ENCODE assay signal across 11 cellular contexts in the genomic region with DNA sequence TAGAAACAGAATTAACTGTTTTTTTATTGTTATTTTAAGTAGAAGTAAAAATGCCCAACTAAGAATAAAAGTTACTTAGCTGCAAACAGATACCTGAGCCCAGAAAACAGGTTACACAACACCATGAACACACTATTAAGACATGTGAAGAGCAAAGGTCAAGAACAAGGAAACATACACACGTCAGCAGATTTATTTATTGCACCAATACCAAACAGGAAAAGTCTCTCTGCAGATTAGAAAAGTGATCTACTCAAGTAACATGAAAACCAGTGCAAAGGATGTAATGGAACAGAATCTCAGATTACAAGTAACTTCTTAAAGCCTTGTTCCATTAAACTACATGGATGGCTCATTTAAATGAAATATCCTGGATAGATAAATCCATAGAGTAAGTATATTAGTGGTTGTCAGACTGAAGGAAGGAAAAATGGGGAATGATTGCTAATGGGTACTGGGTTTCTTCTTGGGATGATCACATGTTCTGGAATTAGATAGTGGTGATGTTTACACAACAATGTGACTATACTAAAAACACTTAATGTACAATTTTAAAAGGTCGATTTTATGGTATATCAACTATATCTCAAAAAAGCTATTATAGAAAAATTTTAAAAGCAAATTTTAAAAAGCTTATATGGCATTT. TPM values are rescaled to one million over a fixed set of nuclear protein-coding genes. Genes with fewer than 3 reads are reported as not detected.
A peak's percentile ranks its signal among the peaks of the same experiment; 100 is the strongest.
DNase-seq lines count a peak whose midpoint lies in the region; ATAC-seq and TF ChIP-seq lines count a peak whose summit lies in the region.
"Had no signal": no experiment of that assay in that cellular context is flagged by ENCODE, and none has a peak within 500 bp of the region (broad histone marks: within the 10 kb centered on the region; RNA-seq: fewer than 3 reads in every experiment).

No MANE protein-coding gene starts in this region.

- no peaks in the 10 kb centered on the region for H3K79me1 ChIP-seq in trophoblast cell (ENCODE audit: low read length)

- no peak overlapping the region for H2BK12ac ChIP-seq in trophoblast cell (ENCODE audit: low read length)

- no peaks in the 10 kb centered on the region for H3K79me2 ChIP-seq in trophoblast cell (ENCODE audit: control insufficient read depth, insufficient read depth, low read length, poor library complexity)

- H3K27me3 Mint-ChIP-seq in naive thymus-derived CD4-positive, alpha-beta T cell: no peaks in the 10 kb centered on the region

- H3K14ac ChIP-seq in trophoblast cell (ENCODE audit: low read length): no peak overlapping the region

- no peaks in the 10 kb centered on the region for H3K9me3 ChIP-seq in Peyer's patch
- H3K9me3 ChIP-seq in esophagus squamous epithelium: no peaks in the 10 kb centered on the region
- H3K9me3 ChIP-seq in trophoblast cell (ENCODE audit: insufficient read depth, low read depth, low read length): no peaks in the 10 kb centered on the region
- H3K9me3 ChIP-seq in naive thymus-derived CD4-positive, alpha-beta T cell (ENCODE audit: control insufficient read depth in 2 of 3, low read length in 3 of 3): no peaks in the 10 kb centered on the region

- H3K18ac ChIP-seq in trophoblast cell (ENCODE audit: low read length): no peak overlapping the region

- no peak overlapping the region for H3K4me2 ChIP-seq in trophoblast cell (ENCODE audit: low read length)

- 45 to 47% methylated on average over 2 of the region's 2 CpGs for WGBS in esophagus squamous epithelium, 2 donors
- WGBS in trophoblast cell (ENCODE audit: extremely low coverage, insufficient coverage, insufficient read length): no CpG with 5 or more reads among the region's 2 CpGs

- peaks cover 0 to 34% (median 0%) of the 10 kb centered on the region in 3 donors for H3K36me3 ChIP-seq in Peyer's patch
- H3K36me3 ChIP-seq in esophagus squamous epithelium: peaks cover 0 to 35% (median 0%) of the 10 kb centered on the region in 3 donors
- peaks cover 3 to 10% of the 10 kb centered on the region in 2 experiments for H3K36me3 ChIP-seq in trophoblast cell (ENCODE audit: control insufficient read depth in 1 of 2, insufficient read depth in 2 of 2, low read length in 2 of 2)
- peaks cover 5 to 26% (median 6%) of the 10 kb centered on the region in 3 experiments for H3K36me3 ChIP-seq in naive thymus-derived CD4-positive, alpha-beta T cell (ENCODE audit: control insufficient read depth in 2 of 3, insufficient read depth in 3 of 3, low read length in 3 of 3)

- H4K91ac ChIP-seq in trophoblast cell (ENCODE audit: low read depth, low read length): no peak overlapping the region

- H3K4me1 Mint-ChIP-seq in naive thymus-derived CD4-positive, alpha-beta T cell: peaks cover 25 to 47% (median 37%) of the 10 kb centered on the region in 7 donors

- H2BK5ac ChIP-seq in trophoblast cell (ENCODE audit: low read depth, low read length, poor library complexity): no peak overlapping the region

- H3K27me3 ChIP-seq in Peyer's patch (no peaks in the 10 kb centered on the region), esophagus squamous epithelium (no peaks in the 10 kb centered on the region), trophoblast cell (ENCODE audit: insufficient read depth, low read length) (no peaks in the 10 kb centered on the region)
- H3K27me3 ChIP-seq in naive thymus-derived CD4-positive, alpha-beta T cell (ENCODE audit: control insufficient read depth in 2 of 2, insufficient read depth in 2 of 2, low read length in 2 of 2): no peaks in the 10 kb centered on the region

- POLR2A ChIA-PET in naive thymus-derived CD4-positive, alpha-beta T cell (lab: Charles Lee): no interaction called here

- no peaks in the 10 kb centered on the region for H3K9me3 Mint-ChIP-seq in naive thymus-derived CD4-positive, alpha-beta T cell

- DNase-seq in EH (ENCODE audit: low read depth) (peak; percentile 15), Peyer's patch (no peak), esophagus squamous epithelium (lab: John Stamatoyannopoulos, UW) (no peak), trophoblast cell (peak; percentile 7 to 74), NCI-H2171 (lab: John Stamatoyannopoulos, UW) (no peak)
- no peak for DNase-seq in activated CD4-positive, alpha-beta T cell treated with anti-CD3 and anti-CD28 coated beads, Interleukin-2, amount 50 U/mL, for 4 hours
- DNase-seq in naive thymus-derived CD4-positive, alpha-beta T cell: no peak
- DNase-seq: NCI-H1092 treated with DMSO at 0.1 percent for 48 hours, SHP77 had no signal

- no peak overlapping the region for H3K4me3 ChIP-seq in Peyer's patch
- no peak overlapping the region for H3K4me3 ChIP-seq in esophagus squamous epithelium
- H3K4me3 ChIP-seq in trophoblast cell (ENCODE audit: low read depth, low read length): no peak overlapping the region
- no peak overlapping the region for H3K4me3 ChIP-seq in naive thymus-derived CD4-positive, alpha-beta T cell (ENCODE audit: low read length)
- H3K4me3 ChIP-seq: skin epidermis had no signal

- TF ChIP-seq CTCF in Peyer's patch (IDR thresholded peaks at IDR 0.05) (no peak), esophagus squamous epithelium (IDR thresholded peaks at IDR 0.05) (no peak)

- TF ChIP-seq POLR2A in Peyer's patch (IDR thresholded peaks at IDR 0.05): peak in 1 of 2 donors; percentile 19
- no peak for TF ChIP-seq POLR2A in esophagus squamous epithelium (IDR thresholded peaks at IDR 0.05)

- no peak overlapping the region for H4K12ac ChIP-seq in trophoblast cell (ENCODE audit: low read depth, low read length)

- H2BK120ac ChIP-seq in trophoblast cell (ENCODE audit: insufficient read depth, low read length, poor library complexity): no peak overlapping the region

- H4K8ac ChIP-seq in trophoblast cell (ENCODE audit: low read depth, low read length): no peak overlapping the region

- no peak for ATAC-seq in naive thymus-derived CD4-positive, alpha-beta T cell
- ATAC-seq in GM18498 (IDR thresholded peaks at IDR 0.05; ENCODE audit: unreplicated experiment): no peak

- H3K4me1 ChIP-seq in Peyer's patch (peaks cover 0 to 39% (median 1%) of the 10 kb centered on the region in 4 donors), esophagus squamous epithelium (peaks cover 3 to 47% (median 17%) of the 10 kb centered on the region in 3 donors), trophoblast cell (ENCODE audit: control insufficient read depth in 1 of 2, insufficient read depth in 2 of 2, low read length in 2 of 2) (no peaks in the 10 kb centered on the region)
- H3K4me1 ChIP-seq in naive thymus-derived CD4-positive, alpha-beta T cell (ENCODE audit: control insufficient read depth in 2 of 2, insufficient read depth in 2 of 2, low read length in 2 of 2): peaks cover 0 to 6% of the 10 kb centered on the region in 2 donors

- H3K9ac ChIP-seq in trophoblast cell (ENCODE audit: low read length): no peak overlapping the region

- H3K27ac ChIP-seq in Peyer's patch (peak overlapping the region in 3 of 4 donors; percentile 5 to 90 (median 83)), esophagus squamous epithelium (peak overlapping the region; percentile 29 to 65 (median 60)), trophoblast cell (ENCODE audit: low read depth, low read length) (no peak overlapping the region)
- H3K27ac ChIP-seq in naive thymus-derived CD4-positive, alpha-beta T cell (ENCODE audit: low read depth, low read length): no peak overlapping the region

- H3K36me3 Mint-ChIP-seq in naive thymus-derived CD4-positive, alpha-beta T cell: peaks cover 0 to 23% (median 10%) of the 10 kb centered on the region in 5 donors

- peak overlapping the region in 2 of 10 donors; percentile 7 to 51 for H3K4me3 Mint-ChIP-seq in naive thymus-derived CD4-positive, alpha-beta T cell

- no peak overlapping the region for H2AFZ ChIP-seq in trophoblast cell (ENCODE audit: insufficient read depth, low read length, poor library complexity)

- H3K23ac ChIP-seq in trophoblast cell (ENCODE audit: low read length): no peak overlapping the region

- peak overlapping the region in 3 of 9 donors; percentile 1 to 8 (median 8) for H3K27ac Mint-ChIP-seq in naive thymus-derived CD4-positive, alpha-beta T cell

- intact Hi-C loops in esophagus squamous epithelium (cut with DNase I): no loop called here
- intact Hi-C loops in naive thymus-derived CD4-positive, alpha-beta T cell (cut with micrococcal nuclease): no loop called here

- H2AK5ac ChIP-seq in trophoblast cell (ENCODE audit: low read length): no peak overlapping the region

- H3K4ac ChIP-seq in trophoblast cell (ENCODE audit: low read depth, low read length): no peak overlapping the region

- CTCF ChIA-PET in naive thymus-derived CD4-positive, alpha-beta T cell (lab: Charles Lee): interaction anchor here (0.6 to 0.7 kb wide), 3 partner anchors 14 to 1182 kb away, joined by 3 to 6 read pairs (median 4); no protein-coding TSS in a partner anchor

RNA-seq across cellular contexts. Expression of gene SAR1B, which starts 6.1 kb away (rescaled TPM):
- total RNA-seq in Peyer's patch (100 to 1,000 TPM; 102 to 126 (median 118) TPM), esophagus squamous epithelium (10 to 100 TPM; 28.6 to 63.2 (median 34.4) TPM)
- 43.0 and 44.4 TPM in 2 replicates for polyA plus RNA-seq in trophoblast cell (2013)
- total RNA-seq in naive thymus-derived CD4-positive, alpha-beta T cell: 10 to 100 TPM; 34.6 to 50.0 (median 40.9) TPM
- polyA plus RNA-seq in naive thymus-derived CD4-positive, alpha-beta T cell: 10 to 100 TPM; 30.2 to 35.4 TPM

RNA-seq across cellular contexts. Expression of gene SEC24A, which starts 22.1 kb away (rescaled TPM):
- total RNA-seq in Peyer's patch (10 to 100 TPM; 17.3 to 54.8 (median 40.4) TPM), esophagus squamous epithelium (10 to 100 TPM; 15.3 to 30.9 (median 19.6) TPM)
- polyA plus RNA-seq in trophoblast cell (2013): 61.9 and 65.9 TPM in 2 replicates
- total RNA-seq in naive thymus-derived CD4-positive, alpha-beta T cell: 10 to 100 TPM; 13.6 to 30.9 (median 16.0) TPM
- polyA plus RNA-seq in naive thymus-derived CD4-positive, alpha-beta T cell: 1 to 10 TPM; 5.6 to 9.6 TPM

Comparison
In these comparisons a context has a peak if more than half of its experiments do, and no peak if none do; other contexts are left out.
1. DNase-seq: peak in EH (single experiment) and trophoblast cell (2 of 2); none in Peyer's patch (0 of 3), esophagus squamous epithelium (single experiment), activated CD4-positive, alpha-beta T cell treated with anti-CD3 and anti-CD28 coated beads, Interleukin-2, amount 50 U/mL, for 4 hours (0 of 2), NCI-H2171 (single experiment) and naive thymus-derived CD4-positive, alpha-beta T cell (0 of 9).
2. H3K27ac ChIP-seq: peak in Peyer's patch (3 of 4) and esophagus squamous epithelium (4 of 4); none in trophoblast cell (single experiment) and naive thymus-derived CD4-positive, alpha-beta T cell (single experiment).